ENCODE assay signal across 10 cellular contexts in the genomic region with DNA sequence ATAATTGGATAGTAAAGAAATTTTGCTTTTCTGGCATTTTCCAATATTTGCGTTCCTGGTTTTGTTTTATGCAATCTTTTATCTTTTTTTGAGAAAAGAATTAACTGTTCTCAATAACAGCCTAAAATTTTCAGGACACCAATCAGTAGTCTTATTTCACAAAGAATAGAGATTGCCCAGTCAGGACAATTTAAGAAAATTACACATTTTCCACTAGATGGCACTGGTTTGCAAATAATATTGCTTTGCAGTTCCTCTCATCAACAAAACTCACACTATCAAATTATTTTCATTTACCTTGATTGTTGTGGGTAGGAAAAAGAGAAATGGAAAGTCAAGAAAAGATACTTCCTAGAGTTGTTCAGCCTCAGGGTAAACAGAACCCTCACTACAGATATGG. TPM values are rescaled to one million over a fixed set of nuclear protein-coding genes. Genes with fewer than 3 reads are reported as not detected.
DNase-seq lines count a peak whose midpoint lies in the region; ATAC-seq, FAIRE-seq and TF ChIP-seq lines count a peak whose summit lies in the region.
"Had no signal": no experiment of that assay in that cellular context is flagged by ENCODE, and none has a peak within 500 bp of the region (broad histone marks: within the 10 kb centered on the region; RNA-seq: fewer than 3 reads in every experiment).

No MANE protein-coding gene starts in this region.

- intact Hi-C loops in kidney (cut with DNase I) = no loop called here

- H3K9ac ChIP-seq in kidney (ENCODE audit: low read length in 2 of 2) = no peak overlapping the region

- peaks cover 0 to 7% of the 10 kb centered on the region in 2 donors for H3K4me1 ChIP-seq in kidney (ENCODE audit: control insufficient read depth in 1 of 2, insufficient read depth in 1 of 2, low read depth in 1 of 2, low read length in 2 of 2)

- H3K4me3 Mint-ChIP-seq in stimulated activated naive B cell treated with anti-CD40 and anti-IgM and Interleukin-4, amounts not matched to agents 10 μg/mL and 1 μg/mL and 100 μg/mL, for 72 hours = no peak overlapping the region
- H3K4me3 Mint-ChIP-seq: stimulated activated naive CD8-positive, alpha-beta T cell treated with anti-CD3 and anti-CD28 coated beads, Interleukin-15, Interleukin-2, amounts not matched to agents 100 ng/mL and 50 ng/mL, for 24 hours had no signal

- no peak for TF ChIP-seq POLR2A in GM12891 (IDR thresholded peaks at IDR 0.05; ENCODE audit: low read depth, low read length)

- peaks cover 0 to 3% of the 10 kb centered on the region in 2 donors for H3K36me3 Mint-ChIP-seq in stimulated activated naive B cell treated with anti-CD40 and anti-IgM and Interleukin-4, amounts not matched to agents 10 μg/mL and 1 μg/mL and 100 μg/mL, for 72 hours

- TF ChIP-seq CTCF in AG04450 (IDR thresholded peaks at IDR 0.05; ENCODE audit: low read depth, low read length) (peak; percentile 66), kidney (IDR thresholded peaks at IDR 0.05; ENCODE audit: borderline replicate concordance, extremely low read depth, insufficient read depth) (peak; percentile 46)

- ATAC-seq in stimulated activated naive B cell treated with anti-CD40 and anti-IgM and Interleukin-4, amounts not matched to agents 10 μg/mL and 1 μg/mL and 100 μg/mL, for 72 hours (replicated peaks) = no peak
- ATAC-seq in GM19467 (IDR thresholded peaks at IDR 0.05; ENCODE audit: unreplicated experiment) (no peak), GM21723 (IDR thresholded peaks at IDR 0.05; ENCODE audit: unreplicated experiment) (no peak)

- CTCF ChIA-PET in AG04450 (lab: Charles Lee) = interaction anchor here (1.2 to 7.5 kb wide), 5 partner anchors 9 to 309 kb away, joined by 3 to 126 read pairs (median 60); no protein-coding TSS in a partner anchor

- H3K9me3 Mint-ChIP-seq in stimulated activated naive B cell treated with anti-CD40 and anti-IgM and Interleukin-4, amounts not matched to agents 10 μg/mL and 1 μg/mL and 100 μg/mL, for 72 hours = peaks cover 2 to 4% of the 10 kb centered on the region in 2 donors
- H3K9me3 Mint-ChIP-seq: stimulated activated naive CD8-positive, alpha-beta T cell treated with anti-CD3 and anti-CD28 coated beads, Interleukin-15, Interleukin-2, amounts not matched to agents 100 ng/mL and 50 ng/mL, for 24 hours had no signal

- DNase-seq in AG04450 (ENCODE audit: low read depth, low spot score) (no peak), GM12891 (ENCODE audit: insufficient read length, low spot score) (peak; percentile 18), NCI-H2107 treated with DMSO at 0.1 percent for 48 hours (lab: John Stamatoyannopoulos, UW; ENCODE audit: unreplicated experiment) (peak; percentile 25), amniotic stem cell (lab: John Stamatoyannopoulos, UW) (peak; percentile 22), kidney (no peak)
- no peak for DNase-seq in stimulated activated naive B cell treated with anti-CD40 and anti-IgM and Interleukin-4, amounts not matched to agents 10 μg/mL and 1 μg/mL and 100 μg/mL, for 72 hours

- H3K9me3 ChIP-seq in AG04450 (ENCODE audit: control insufficient read depth, insufficient read depth, low read length) (peaks cover 4% of the 10 kb centered on the region; the same call in 1 of the 2 replicates), kidney (ENCODE audit: control insufficient read depth in 1 of 2, low read length in 2 of 2) (no peaks in the 10 kb centered on the region)

- no peak overlapping the region for H3K4me3 ChIP-seq in AG04450 (ENCODE audit: low read depth, low read length)
- H3K4me3 ChIP-seq in kidney (ENCODE audit: low read length in 2 of 2) = no peak overlapping the region

- H3K27me3 ChIP-seq in AG04450 (ENCODE audit: control insufficient read depth, insufficient read depth, low read length) = no peaks in the 10 kb centered on the region

- no peaks in the 10 kb centered on the region for H3K36me3 ChIP-seq in kidney (ENCODE audit: control insufficient read depth in 1 of 2, insufficient read depth in 2 of 2, low read length in 2 of 2)

- H3K4me1 Mint-ChIP-seq in stimulated activated naive B cell treated with anti-CD40 and anti-IgM and Interleukin-4, amounts not matched to agents 10 μg/mL and 1 μg/mL and 100 μg/mL, for 72 hours = peaks cover 11 to 27% of the 10 kb centered on the region in 2 donors

- no peak for FAIRE-seq in GM12891 (lab: Jason Lieb, UNC)
- FAIRE-seq in kidney (lab: Jason Lieb, UNC) = peak; percentile 94
- FAIRE-seq: colon had no signal

- H3K27me3 Mint-ChIP-seq in stimulated activated naive B cell treated with anti-CD40 and anti-IgM and Interleukin-4, amounts not matched to agents 10 μg/mL and 1 μg/mL and 100 μg/mL, for 72 hours = no peaks in the 10 kb centered on the region
- H3K27me3 Mint-ChIP-seq: stimulated activated naive CD8-positive, alpha-beta T cell treated with anti-CD3 and anti-CD28 coated beads, Interleukin-15, Interleukin-2, amounts not matched to agents 100 ng/mL and 50 ng/mL, for 24 hours had no signal

- POLR2A ChIA-PET in AG04450 (lab: Yijun Ruan, JAX) = no interaction called here

- no peak overlapping the region for H3K27ac ChIP-seq in AG04450 (ENCODE audit: low read depth, low read length)
- H3K27ac ChIP-seq in kidney (ENCODE audit: low read depth in 2 of 2, low read length in 2 of 2) = no peak overlapping the region

- no peak overlapping the region for H3K27ac Mint-ChIP-seq in stimulated activated naive B cell treated with anti-CD40 and anti-IgM and Interleukin-4, amounts not matched to agents 10 μg/mL and 1 μg/mL and 100 μg/mL, for 72 hours
- H3K27ac Mint-ChIP-seq: stimulated activated naive CD8-positive, alpha-beta T cell treated with anti-CD3 and anti-CD28 coated beads, Interleukin-15, Interleukin-2, amounts not matched to agents 100 ng/mL and 50 ng/mL, for 24 hours had no signal

TF ChIP-seq in GM12891, 5 proteins besides CTCF, POLR2A, EP300 and RAD21:
- TF ChIP-seq TAF1 (IDR thresholded peaks at IDR 0.05; ENCODE audit: low read depth, low read length) (no peak), SPI1 (IDR thresholded peaks at IDR 0.05; ENCODE audit: low read depth, low read length) (0 out of 2 replicates have a peak, but pooled peaks have one; percentile 16), POU2F2 (IDR thresholded peaks at IDR 0.05; ENCODE audit: low read depth, low read length) (no peak), PAX5 (IDR thresholded peaks at IDR 0.05; ENCODE audit: insufficient read depth, low read length, severe bottlenecking) (no peak), POLR2AphosphoS5 (IDR thresholded peaks at IDR 0.05; ENCODE audit: low read depth, low read length) (no peak)

RNA-seq across cellular contexts. Expression of gene RBM45, which starts 2.4 kb away (rescaled TPM):
- polyA plus RNA-seq in AG04450 (2011; rRNA removed) (13.0 and 21.9 TPM in 2 replicates), kidney (ENCODE audit: insufficient read depth, low read depth, low replicate concordance) (10.1 TPM)
- 5.5 and 8.7 TPM in 2 replicates for polyA minus RNA-seq in AG04450 (2011; rRNA and poly(A)+ RNA removed)
- polyA plus RNA-seq in GM12891 (2012; ENCODE audit: low read depth, missing spikeins) = 9.5 TPM
- 19.2 TPM for total RNA-seq in kidney

RNA-seq across cellular contexts. Expression of gene PDE11A, which starts 37.2 kb away (rescaled TPM):
- polyA plus RNA-seq in AG04450 (2011; rRNA removed) (0.02 and 0.24 TPM in 2 replicates), kidney (ENCODE audit: insufficient read depth, low read depth, low replicate concordance) (0.58 TPM)
- 0.09 and 0.18 TPM in 2 replicates for polyA minus RNA-seq in AG04450 (2011; rRNA and poly(A)+ RNA removed)
- polyA plus RNA-seq in GM12891 (2012; ENCODE audit: low read depth, missing spikeins) = not detected
- total RNA-seq in kidney = 0.82 TPM

Comparison
In these comparisons a context has a peak if more than half of its experiments do, and no peak if none do; other contexts are left out.
1. DNase-seq: peak in GM12891 (single experiment), NCI-H2107 treated with DMSO at 0.1 percent for 48 hours (single experiment) and amniotic stem cell (single experiment); none in AG04450 (single experiment), kidney (single experiment) and stimulated activated naive B cell treated with anti-CD40 and anti-IgM and Interleukin-4, amounts not matched to agents 10 μg/mL and 1 μg/mL and 100 μg/mL, for 72 hours (single experiment).